ENCODE assay signal across 27 cellular contexts in the genomic region with DNA sequence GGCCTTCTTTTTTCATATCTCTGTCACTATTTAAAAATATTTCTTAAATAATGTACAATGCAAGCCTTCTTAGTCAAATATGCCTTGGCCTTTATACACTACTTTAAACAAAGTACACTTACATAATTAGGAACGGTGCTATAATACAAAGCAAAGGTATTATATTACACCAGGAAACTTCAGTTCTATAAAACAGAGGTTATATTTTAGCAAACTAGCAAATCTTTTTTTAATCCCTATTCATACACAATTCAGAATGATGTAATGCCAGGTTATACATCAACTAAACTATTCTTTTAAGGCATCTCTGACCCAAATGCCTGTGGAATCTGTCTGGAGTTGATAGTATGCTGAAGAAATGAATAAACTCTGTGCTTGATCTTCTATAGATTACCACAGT. TPM values are rescaled to one million over a fixed set of nuclear protein-coding genes. Genes with fewer than 3 reads are reported as not detected.
"Had no signal": no experiment of that assay in that cellular context is flagged by ENCODE, and none has a peak within 500 bp of the region (broad histone marks: within the 10 kb centered on the region; RNA-seq: fewer than 3 reads in every experiment).

No MANE protein-coding gene starts in this region.

- H3K27me3 ChIP-seq: brain microvascular endothelial cell, cardiac muscle cell had no signal

- DNase-seq: activated CD4-positive, alpha-beta memory T cell treated with anti-CD3 and anti-CD28 coated beads for 36 hours; activated CD4-positive, alpha-beta T cell treated with anti-CD3 and anti-CD28 coated beads, Interleukin-2, amount 10 ng/mL, durations not matched to agents 7 days and 5 days; activated CD4-positive, CD25-positive, alpha-beta regulatory T cell; activated gamma-delta T cell; activated naive CD4-positive, alpha-beta T cell treated with anti-CD3 and anti-CD28 coated beads for 36 hours; activated T-cell treated with anti-CD3 and anti-CD28 coated beads for 4 hours; activated T-cell treated with anti-CD3 and anti-CD28 coated beads, Interleukin-2, amount 50 U/mL, for 48 hours; amygdala; brain microvascular endothelial cell; KG1; NCI-H1048; NCI-H1930; NCI-H446 treated with DMSO at 0.1 percent for 48 hours; NCI-H524 treated with DMSO at 0.1 percent for 48 hours; NCI-H774; NK-92 treated with Interleukin-12 subunit alpha and Interleukin-12 subunit beta, amount 100 ng/mL, for 24 hours; OCI-M1; RPMI8226; T-cell; T-helper 2 cell had no signal

- ATAC-seq: activated T-helper 17 cell treated with anti-CD3 and anti-CD28 coated beads, Interleukin-2, amount 50 U/mL, for 72 hours; Panc1; Right ventricle myocardium inferior; T-cell had no signal

- H3K4me3 ChIP-seq: cardiac muscle cell, SK-N-MC had no signal

- H3K36me3 ChIP-seq: brain microvascular endothelial cell, cardiac muscle cell had no signal

- H3K27ac ChIP-seq: brain microvascular endothelial cell, cardiac muscle cell, SK-N-MC, VCaP had no signal

RNA-seq across cellular contexts. Expression of gene LURAP1L, which starts 10.7 kb away (rescaled TPM):
- total RNA-seq: activated CD4-positive, alpha-beta memory T cell treated with anti-CD3 and anti-CD28 coated beads for 36 hours; activated CD4-positive, alpha-beta T cell treated with anti-CD3 and anti-CD28 coated beads, Interleukin-2, amount 10 ng/mL, durations not matched to agents 7 days and 5 days; activated CD8-positive, alpha-beta memory T cell treated with anti-CD3 and anti-CD28 coated beads for 36 hours; activated naive CD4-positive, alpha-beta T cell treated with anti-CD3 and anti-CD28 coated beads for 36 hours; activated T-helper 17 cell treated with anti-CD3 and anti-CD28 coated beads, Interleukin-2, amount 50 U/mL, for 72 hours; T-cell had no signal
